ENCODE assay signal across 36 cellular contexts in genomic region chr6:126848119-126848518, GRCh38.
"Had no signal": no experiment of that assay in that cellular context is flagged by ENCODE, and none has a peak within 500 bp of the region (broad histone marks: within the 10 kb centered on the region; RNA-seq: fewer than 3 reads in every experiment).

No MANE protein-coding gene starts in this region.

- H3K27ac ChIP-seq: adrenal gland, body of pancreas, brain microvascular endothelial cell, breast epithelium, VCaP had no signal

- H3K4me3 ChIP-seq: adrenal gland, body of pancreas, breast epithelium had no signal

- H3K4me1 ChIP-seq: adrenal gland, body of pancreas, breast epithelium had no signal

- H3K4me1 Mint-ChIP-seq: activated B cell treated with CpG ODN at 0.5 μM for 24 hours; activated CD4-positive, alpha-beta T cell treated with anti-CD3 and anti-CD28 coated beads, Interleukin-2, amount 10 ng/mL, durations not matched to agents 24 days and 14 days; activated naive CD8-positive, alpha-beta T cell treated with anti-CD3 and anti-CD28 coated beads for 36 hours; activated T-helper 17 cell treated with anti-CD3 and anti-CD28 coated beads, Interleukin-2, amount 50 U/mL, for 72 hours had no signal

- DNase-seq: activated B cell treated with CpG ODN at 0.5 μM for 24 hours; activated CD4-positive, alpha-beta memory T cell treated with anti-CD3 and anti-CD28 coated beads for 36 hours; activated CD4-positive, alpha-beta T cell treated with anti-CD3 and anti-CD28 coated beads for 4 hours; activated CD4-positive, alpha-beta T cell treated with anti-CD3 and anti-CD28 coated beads, Interleukin-2, amount 10 ng/mL, durations not matched to agents 24 days and 14 days; activated CD4-positive, alpha-beta T cell treated with anti-CD3 and anti-CD28 coated beads, Interleukin-2, amount 50 U/mL, for 1 hour; activated CD4-positive, alpha-beta T cell treated with anti-CD3 and anti-CD28 coated beads, Interleukin-2, amount 50 U/mL, for 4 hours; activated CD4-positive, CD25-positive, alpha-beta regulatory T cell treated with anti-CD3 and anti-CD28 coated beads, Interleukin-2, amount 50 U/mL, for 72 hours; activated CD8-positive, alpha-beta memory T cell treated with anti-CD3 and anti-CD28 coated beads, Interleukin-2, amount 50 U/mL, for 4 hours; activated CD8-positive, alpha-beta T cell treated with anti-CD3 and anti-CD28 coated beads for 36 hours; activated effector memory CD4-positive, alpha-beta T cell treated with anti-CD3 and anti-CD28 coated beads, Interleukin-2, amount 50 U/mL, for 16 hours; activated gamma-delta T cell treated with Interleukin-2 at 50 U/mL for 16 hours; activated naive CD4-positive, alpha-beta T cell; activated naive CD4-positive, alpha-beta T cell treated with anti-CD3 and anti-CD28 coated beads for 36 hours; activated naive CD4-positive, alpha-beta T cell treated with anti-CD3 and anti-CD28 coated beads, Interleukin-2, amount 50 U/mL, for 16 hours; activated naive CD8-positive, alpha-beta T cell treated with anti-CD3 and anti-CD28 coated beads for 36 hours; activated T-cell treated with anti-CD3 and anti-CD28 coated beads for 4 hours; activated T-cell treated with anti-CD3 and anti-CD28 coated beads, Interleukin-2, amount 50 U/mL, for 1 hour; activated T-cell treated with anti-CD3 and anti-CD28 coated beads, Interleukin-2, amount 50 U/mL, for 4 hours; activated T-cell treated with anti-CD3 and anti-CD28 coated beads, Interleukin-2, amount 50 U/mL, for 72 hours; adrenal gland; amniotic stem cell; aorta; body of pancreas; brain microvascular endothelial cell; central memory CD4-positive, alpha-beta T cell; T-helper 2 cell; T-helper 9 cell had no signal

- H3K36me3 ChIP-seq: adrenal gland, brain microvascular endothelial cell, breast epithelium had no signal

- FAIRE-seq: astrocyte, TTC549 had no signal

- H3K4me3 Mint-ChIP-seq: activated B cell treated with CpG ODN at 0.5 μM for 24 hours; activated CD4-positive, alpha-beta memory T cell treated with anti-CD3 and anti-CD28 coated beads for 36 hours; activated CD4-positive, alpha-beta T cell treated with anti-CD3 and anti-CD28 coated beads, Interleukin-2, amount 10 ng/mL, durations not matched to agents 24 days and 14 days; activated CD8-positive, alpha-beta T cell treated with anti-CD3 and anti-CD28 coated beads for 36 hours; activated naive CD4-positive, alpha-beta T cell treated with anti-CD3 and anti-CD28 coated beads for 36 hours; activated naive CD8-positive, alpha-beta T cell treated with anti-CD3 and anti-CD28 coated beads for 36 hours; activated T-cell treated with anti-CD3 and anti-CD28 coated beads, Interleukin-2, amount 50 U/mL, for 4 hours; activated T-cell treated with anti-CD3 and anti-CD28 coated beads, Interleukin-2, amount 50 U/mL, for 72 hours; activated T-helper 1 cell treated with anti-CD3 and anti-CD28 coated beads, Interleukin-12 subunit alpha, Interleukin-12 subunit beta, Interleukin-2, Interleukin-4 antibody, amounts not matched to agents 30 ng/mL and 10 ng/mL and 1 ng/mL, durations not matched to agents 14 hours and 24 hours and 36 hours; activated T-helper 17 cell treated with anti-CD3 and anti-CD28 coated beads, Interleukin-2, amount 50 U/mL, for 72 hours; T-helper 1 cell treated with Interleukin-12 subunit alpha and Interleukin-12 subunit beta and Interleukin-4 antibody, amounts not matched to agents 30 μg/mL and 1 μg/mL, for 36 hours; T-helper 2 cell treated with Interferon-gamma antibody and Interleukin-4, amounts not matched to agents 5 μg/mL and 100 μg/mL, for 36 hours had no signal

- ATAC-seq: activated CD8-positive, alpha-beta T cell treated with anti-CD3 and anti-CD28 coated beads for 36 hours; activated naive CD4-positive, alpha-beta T cell treated with anti-CD3 and anti-CD28 coated beads, Interleukin-2, amount 50 U/mL, for 72 hours; activated T-cell treated with anti-CD3 and anti-CD28 coated beads, Interleukin-2, amount 50 U/mL, for 4 hours; activated T-cell treated with anti-CD3 and anti-CD28 coated beads, Interleukin-2, amount 50 U/mL, for 72 hours; activated T-helper 17 cell treated with anti-CD3 and anti-CD28 coated beads, Interleukin-2, amount 50 U/mL, for 72 hours; body of pancreas had no signal

- H3K27me3 ChIP-seq: adrenal gland, body of pancreas, brain microvascular endothelial cell, breast epithelium had no signal

- H3K9me3 ChIP-seq: adrenal gland, body of pancreas, breast epithelium had no signal

- H3K27me3 Mint-ChIP-seq: activated B cell treated with CpG ODN at 0.5 μM for 24 hours; activated CD4-positive, alpha-beta memory T cell treated with anti-CD3 and anti-CD28 coated beads for 36 hours; activated CD4-positive, alpha-beta T cell treated with anti-CD3 and anti-CD28 coated beads, Interleukin-2, amount 10 ng/mL, durations not matched to agents 24 days and 14 days; activated CD8-positive, alpha-beta T cell treated with anti-CD3 and anti-CD28 coated beads for 36 hours; activated naive CD8-positive, alpha-beta T cell treated with anti-CD3 and anti-CD28 coated beads for 36 hours; activated T-helper 17 cell treated with anti-CD3 and anti-CD28 coated beads, Interleukin-2, amount 50 U/mL, for 72 hours had no signal

- H3K9me3 Mint-ChIP-seq: activated B cell treated with CpG ODN at 0.5 μM for 24 hours; activated CD4-positive, alpha-beta memory T cell treated with anti-CD3 and anti-CD28 coated beads for 36 hours; activated naive CD4-positive, alpha-beta T cell treated with anti-CD3 and anti-CD28 coated beads for 36 hours; activated naive CD8-positive, alpha-beta T cell treated with anti-CD3 and anti-CD28 coated beads for 36 hours; activated T-cell treated with anti-CD3 and anti-CD28 coated beads, Interleukin-2, amount 50 U/mL, for 4 hours; activated T-helper 1 cell treated with anti-CD3 and anti-CD28 coated beads, Interleukin-12 subunit alpha, Interleukin-12 subunit beta, Interleukin-2, Interleukin-4 antibody, amounts not matched to agents 30 ng/mL and 10 ng/mL and 1 ng/mL, durations not matched to agents 14 hours and 24 hours and 36 hours; activated T-helper 17 cell treated with anti-CD3 and anti-CD28 coated beads, Interleukin-2, amount 50 U/mL, for 72 hours; T-helper 1 cell treated with Interleukin-12 subunit alpha and Interleukin-12 subunit beta and Interleukin-4 antibody, amounts not matched to agents 30 μg/mL and 1 μg/mL, for 36 hours; T-helper 2 cell treated with Interferon-gamma antibody and Interleukin-4, amounts not matched to agents 5 μg/mL and 100 μg/mL, for 36 hours had no signal

- H3K36me3 Mint-ChIP-seq: activated CD4-positive, alpha-beta memory T cell treated with anti-CD3 and anti-CD28 coated beads for 36 hours; activated naive CD4-positive, alpha-beta T cell treated with anti-CD3 and anti-CD28 coated beads, Interleukin-2, amount 50 U/mL, for 72 hours; activated naive CD8-positive, alpha-beta T cell treated with anti-CD3 and anti-CD28 coated beads for 36 hours had no signal

- H3K27ac Mint-ChIP-seq: activated B cell treated with CpG ODN at 0.5 μM for 24 hours; activated CD4-positive, alpha-beta memory T cell treated with anti-CD3 and anti-CD28 coated beads for 36 hours; activated CD4-positive, alpha-beta T cell treated with anti-CD3 and anti-CD28 coated beads, Interleukin-2, amount 10 ng/mL, durations not matched to agents 24 days and 14 days; activated CD8-positive, alpha-beta T cell treated with anti-CD3 and anti-CD28 coated beads for 36 hours; activated naive CD4-positive, alpha-beta T cell treated with anti-CD3 and anti-CD28 coated beads for 36 hours; activated naive CD4-positive, alpha-beta T cell treated with anti-CD3 and anti-CD28 coated beads, Interleukin-2, amount 50 U/mL, for 72 hours; activated naive CD8-positive, alpha-beta T cell treated with anti-CD3 and anti-CD28 coated beads for 36 hours; activated T-cell treated with anti-CD3 and anti-CD28 coated beads, Interleukin-2, amount 50 U/mL, for 72 hours; activated T-helper 1 cell treated with anti-CD3 and anti-CD28 coated beads, Interleukin-12 subunit alpha, Interleukin-12 subunit beta, Interleukin-2, Interleukin-4 antibody, amounts not matched to agents 30 ng/mL and 10 ng/mL and 1 ng/mL, durations not matched to agents 14 hours and 24 hours and 36 hours; activated T-helper 17 cell treated with anti-CD3 and anti-CD28 coated beads, Interleukin-2, amount 50 U/mL, for 72 hours; T-helper 1 cell treated with Interleukin-12 subunit alpha and Interleukin-12 subunit beta and Interleukin-4 antibody, amounts not matched to agents 30 μg/mL and 1 μg/mL, for 36 hours; T-helper 2 cell treated with Interferon-gamma antibody and Interleukin-4, amounts not matched to agents 5 μg/mL and 100 μg/mL, for 36 hours had no signal
